In the genomic region with DNA sequence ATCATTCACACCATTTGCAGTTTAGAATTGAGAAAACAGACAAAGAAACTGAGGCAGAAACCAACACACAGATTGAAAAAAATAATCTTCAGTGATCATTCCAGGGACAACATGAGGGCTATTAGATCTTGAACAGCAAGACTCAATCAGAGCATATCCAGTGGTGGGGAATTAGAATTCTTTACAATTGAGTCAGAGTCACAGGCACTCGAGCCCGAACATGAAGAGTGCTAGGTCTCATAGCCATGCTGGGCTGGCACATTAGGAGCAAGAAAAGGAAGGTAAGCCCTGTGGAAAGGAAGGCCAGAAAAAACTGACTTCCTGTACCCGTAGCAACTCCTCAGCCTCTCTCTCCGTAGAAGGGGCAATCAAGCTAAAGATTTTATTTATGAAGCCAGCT, we compare ENCODE assay signal across 15 cellular contexts.
DNase-seq lines count a peak whose midpoint lies in the region; ATAC-seq and TF ChIP-seq lines count a peak whose summit lies in the region.
"Had no signal": no experiment of that assay in that cellular context is flagged by ENCODE, and none has a peak within 500 bp of the region (broad histone marks: within the 10 kb centered on the region; RNA-seq: fewer than 3 reads in every experiment).

No MANE protein-coding gene starts in this region.

- DNase-seq in ELR (ENCODE audit: low read depth) (peak; percentile 46), M059J (ENCODE audit: low read depth) (peak; percentile 5), epithelial cell of esophagus (ENCODE audit: low read depth) (peak; percentile 73), kidney tubule cell (ENCODE audit: low spot score) (peak; percentile 70), RPMI8226 (no peak), NCI-H510A treated with DMSO at 0.1 percent for 48 hours (lab: John Stamatoyannopoulos, UW) (no peak)
- DNase-seq: ACHN; CD4-positive, CD25-positive, alpha-beta regulatory T cell; DMS 273 treated with DMSO at 0.1 percent for 48 hours; HFFc6 had no signal

- ATAC-seq in HG03520 (IDR thresholded peaks at IDR 0.05; ENCODE audit: unreplicated experiment) = no peak
- ATAC-seq: GM12878, K562 had no signal

- H3K4me3 ChIP-seq in epithelial cell of esophagus (ENCODE audit: low read length) = no peak overlapping the region
- H3K4me3 ChIP-seq: BLaER1 treated with 17β-estradiol and CSF1 and Interleukin-3, amounts not matched to agents 10 nM and 100 nM; GM12878; HAP-1; K562 had no signal

- no peak for TF ChIP-seq CTCF in epithelial cell of esophagus (IDR thresholded peaks at IDR 0.05; ENCODE audit: insufficient read depth, low read depth, low read length, missing control alignments)

Comparison
In these comparisons a context has a peak if more than half of its experiments do, and no peak if none do; other contexts are left out.
1. DNase-seq: peak in ELR (single experiment), M059J (single experiment), epithelial cell of esophagus (single experiment) and kidney tubule cell (single experiment); none in RPMI8226 (single experiment) and NCI-H510A treated with DMSO at 0.1 percent for 48 hours (single experiment).